In genomic region chr1:6581561-6582305, GRCh38 we compare ENCODE assay signal across 8 cellular contexts. TPM values are rescaled to one million over a fixed set of nuclear protein-coding genes. Genes with fewer than 3 reads are reported as not detected.
DNase-seq lines count a peak whose midpoint lies in the region; ATAC-seq lines count a peak whose summit lies in the region.

No MANE protein-coding gene starts in this region.

- H3K4me1 Mint-ChIP-seq in activated naive CD8-positive, alpha-beta T cell treated with anti-CD3 and anti-CD28 coated beads for 36 hours: peaks cover 34% of the 10 kb centered on the region
- peaks cover 34 to 50% (median 40%) of the 10 kb centered on the region in 7 donors for H3K4me1 Mint-ChIP-seq in naive thymus-derived CD4-positive, alpha-beta T cell

- intact Hi-C loops in naive thymus-derived CD4-positive, alpha-beta T cell (cut with micrococcal nuclease): no loop called here

- peaks cover 4% of the 10 kb centered on the region for H3K36me3 Mint-ChIP-seq in activated naive CD8-positive, alpha-beta T cell treated with anti-CD3 and anti-CD28 coated beads for 36 hours
- peaks cover 0 to 4% (median 0%) of the 10 kb centered on the region in 5 donors for H3K36me3 Mint-ChIP-seq in naive thymus-derived CD4-positive, alpha-beta T cell

- H3K9me3 Mint-ChIP-seq in activated naive CD8-positive, alpha-beta T cell treated with anti-CD3 and anti-CD28 coated beads for 36 hours: no peaks in the 10 kb centered on the region
- peaks cover 0 to 2% (median 0%) of the 10 kb centered on the region in 11 donors for H3K9me3 Mint-ChIP-seq in naive thymus-derived CD4-positive, alpha-beta T cell

- DNase-seq in DMS53 (lab: John Stamatoyannopoulos, UW) (peak; percentile 89), MV-4-11 (lab: John Stamatoyannopoulos, UW) (peak; percentile 88), HUDEP-2 (lab: John Stamatoyannopoulos, UW; ENCODE audit: unreplicated experiment in 76 of 76) (no peak), kidney glomerular epithelial cell (lab: John Stamatoyannopoulos, UW) (no peak)
- DNase-seq in activated naive CD8-positive, alpha-beta T cell treated with anti-CD3 and anti-CD28 coated beads for 36 hours: no peak
- DNase-seq in naive thymus-derived CD4-positive, alpha-beta T cell: no peak
- DNase-seq in activated CD8-positive, alpha-beta memory T cell treated with anti-CD3 and anti-CD28 coated beads, Interleukin-2, amount 50 U/mL, for 4 hours: no peak

- peaks cover 0 to 9% (median 0%) of the 10 kb centered on the region in 3 experiments for H3K36me3 ChIP-seq in naive thymus-derived CD4-positive, alpha-beta T cell (ENCODE audit: control insufficient read depth in 2 of 3, insufficient read depth in 3 of 3, low read length in 3 of 3)

- CTCF ChIA-PET in naive thymus-derived CD4-positive, alpha-beta T cell (lab: Charles Lee): interaction anchor here (0.6 to 1.3 kb wide), 7 partner anchors 29 to 1262 kb away, joined by 3 to 4 read pairs (median 3); no protein-coding TSS in a partner anchor

- H3K9me3 ChIP-seq in naive thymus-derived CD4-positive, alpha-beta T cell (ENCODE audit: control insufficient read depth in 2 of 3, low read length in 3 of 3): no peaks in the 10 kb centered on the region

- peak; percentile 36 for ATAC-seq in naive thymus-derived CD4-positive, alpha-beta T cell
- no peak for ATAC-seq in HG03432 (IDR thresholded peaks at IDR 0.05; ENCODE audit: unreplicated experiment)

- peak overlapping the region; percentile 95 for H3K4me3 Mint-ChIP-seq in activated naive CD8-positive, alpha-beta T cell treated with anti-CD3 and anti-CD28 coated beads for 36 hours
- peak overlapping the region; percentile 52 to 97 (median 88) for H3K4me3 Mint-ChIP-seq in naive thymus-derived CD4-positive, alpha-beta T cell

- peaks cover 25 to 27% of the 10 kb centered on the region in 2 donors for H3K4me1 ChIP-seq in naive thymus-derived CD4-positive, alpha-beta T cell (ENCODE audit: control insufficient read depth in 2 of 2, insufficient read depth in 2 of 2, low read length in 2 of 2)

- peak overlapping the region; percentile 38 for H3K27ac Mint-ChIP-seq in activated naive CD8-positive, alpha-beta T cell treated with anti-CD3 and anti-CD28 coated beads for 36 hours
- H3K27ac Mint-ChIP-seq in naive thymus-derived CD4-positive, alpha-beta T cell: peak overlapping the region; percentile 43 to 98 (median 91)

- H3K27me3 ChIP-seq in naive thymus-derived CD4-positive, alpha-beta T cell (ENCODE audit: control insufficient read depth in 2 of 2, insufficient read depth in 2 of 2, low read length in 2 of 2): no peaks in the 10 kb centered on the region

- H3K27ac ChIP-seq in naive thymus-derived CD4-positive, alpha-beta T cell (ENCODE audit: low read depth, low read length): peak overlapping the region; percentile 38

- no peak overlapping the region for H3K4me3 ChIP-seq in naive thymus-derived CD4-positive, alpha-beta T cell (ENCODE audit: low read length)

- H3K27me3 Mint-ChIP-seq in activated naive CD8-positive, alpha-beta T cell treated with anti-CD3 and anti-CD28 coated beads for 36 hours: no peaks in the 10 kb centered on the region
- no peaks in the 10 kb centered on the region for H3K27me3 Mint-ChIP-seq in naive thymus-derived CD4-positive, alpha-beta T cell

- POLR2A ChIA-PET in naive thymus-derived CD4-positive, alpha-beta T cell (lab: Charles Lee): interaction anchor here (0.7 to 6.9 kb wide), 8 partner anchors 20 to 122 kb away, joined by 3 to 153 read pairs (median 5); partner anchors contain the start of genes KLHL21, NOL9 and TAS1R1

RNA-seq across cellular contexts. Expression of gene ZBTB48, which starts 1.9 kb away (rescaled TPM):
- total RNA-seq in activated naive CD8-positive, alpha-beta T cell treated with anti-CD3 and anti-CD28 coated beads for 36 hours: 10 to 100 TPM; 22.1 to 26.4 TPM
- total RNA-seq in naive thymus-derived CD4-positive, alpha-beta T cell: 10 to 100 TPM; 39.1 to 70.4 (median 62.2) TPM
- polyA plus RNA-seq in naive thymus-derived CD4-positive, alpha-beta T cell: 10 to 100 TPM; 18.5 to 27.9 TPM

RNA-seq across cellular contexts. Expression of gene KLHL21, which starts 20.9 kb away (rescaled TPM):
- 10 to 100 TPM; 31.2 TPM for total RNA-seq in activated naive CD8-positive, alpha-beta T cell treated with anti-CD3 and anti-CD28 coated beads for 36 hours
- 10 to 100 TPM; 25.2 to 58.1 (median 33.0) TPM for total RNA-seq in naive thymus-derived CD4-positive, alpha-beta T cell
- 10 to 100 TPM; 17.2 to 31.1 TPM for polyA plus RNA-seq in naive thymus-derived CD4-positive, alpha-beta T cell

RNA-seq across cellular contexts. Expression of gene TAS1R1, which starts 26.6 kb away (rescaled TPM):
- total RNA-seq in activated naive CD8-positive, alpha-beta T cell treated with anti-CD3 and anti-CD28 coated beads for 36 hours: not detected
- total RNA-seq in naive thymus-derived CD4-positive, alpha-beta T cell: not detected
- polyA plus RNA-seq in naive thymus-derived CD4-positive, alpha-beta T cell: not detected

RNA-seq across cellular contexts. Expression of gene NOL9, which starts 27.4 kb away (rescaled TPM):
- total RNA-seq in activated naive CD8-positive, alpha-beta T cell treated with anti-CD3 and anti-CD28 coated beads for 36 hours: 10 to 100 TPM; 54.1 to 55.1 TPM
- 10 to 100 TPM; 54.2 to 80.6 (median 73.8) TPM for total RNA-seq in naive thymus-derived CD4-positive, alpha-beta T cell
- polyA plus RNA-seq in naive thymus-derived CD4-positive, alpha-beta T cell: 10 to 100 TPM; 13.4 to 29.8 TPM

RNA-seq across cellular contexts. Expression of gene PHF13, which starts 31.8 kb away (rescaled TPM):
- 10 to 100 TPM; 10.9 to 11.7 TPM for total RNA-seq in activated naive CD8-positive, alpha-beta T cell treated with anti-CD3 and anti-CD28 coated beads for 36 hours
- 10 to 100 TPM in 3 of 5 experiments, 1 to 10 TPM in 2; 7.7 to 14.3 (median 12.2) TPM for total RNA-seq in naive thymus-derived CD4-positive, alpha-beta T cell
- 1 to 10 TPM; 4.4 to 6.3 TPM for polyA plus RNA-seq in naive thymus-derived CD4-positive, alpha-beta T cell

Comparison
In these comparisons a context has a peak if more than half of its experiments do, and no peak if none do; other contexts are left out.
1. DNase-seq: peak in DMS53 (single experiment) and MV-4-11 (single experiment); none in activated naive CD8-positive, alpha-beta T cell treated with anti-CD3 and anti-CD28 coated beads for 36 hours (single experiment), naive thymus-derived CD4-positive, alpha-beta T cell (0 of 9), HUDEP-2 (0 of 76), activated CD8-positive, alpha-beta memory T cell treated with anti-CD3 and anti-CD28 coated beads, Interleukin-2, amount 50 U/mL, for 4 hours (single experiment) and kidney glomerular epithelial cell (single experiment).